29 cellular contexts compared by ENCODE assay signal in the genomic region with DNA sequence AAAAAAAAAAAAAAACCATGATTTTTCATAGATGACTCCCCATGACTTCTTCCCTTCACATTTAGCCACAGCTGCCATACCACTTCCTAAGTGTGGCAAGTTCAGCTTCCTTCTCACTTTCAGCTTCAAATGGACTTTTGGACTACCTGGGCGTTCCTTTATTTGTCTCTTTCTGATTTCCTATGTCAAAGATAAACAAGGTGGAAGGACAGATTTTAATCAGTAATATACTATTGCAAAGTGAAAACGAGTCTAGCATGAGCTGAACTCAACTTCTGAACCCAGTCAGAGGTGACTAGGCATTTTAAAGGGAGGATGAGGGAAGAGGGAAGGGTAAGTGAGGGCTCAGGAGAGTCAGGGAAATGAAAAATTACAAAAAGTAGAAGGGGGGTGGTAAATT. TPM values are rescaled to one million over a fixed set of nuclear protein-coding genes. Genes with fewer than 3 reads are reported as not detected.
DNase-seq lines count a peak whose midpoint lies in the region; ATAC-seq and TF ChIP-seq lines count a peak whose summit lies in the region.
"Had no signal": no experiment of that assay in that cellular context is flagged by ENCODE, and none has a peak within 500 bp of the region (broad histone marks: within the 10 kb centered on the region; RNA-seq: fewer than 3 reads in every experiment).

No MANE protein-coding gene starts in this region.

- no peak for TF ChIP-seq CTCF in right lobe of liver (IDR thresholded peaks at IDR 0.05)

- WGBS in right lobe of liver (ENCODE audit: insufficient coverage, low coverage, low lambda C conversion rate, missing lambda C conversion rate) = 6% methylated on average over 2 of the region's 2 CpGs

- in situ Hi-C loops in KBM-7 (cut with MboI; ENCODE audit: low pct_unique_long_range_greater_than_20kb, low sequenced_read_pairs) = no loop called here

- no peak for TF ChIP-seq POLR2A in right lobe of liver (IDR thresholded peaks at IDR 0.05)
- TF ChIP-seq POLR2A in GM18505 (IDR thresholded peaks at IDR 0.05; ENCODE audit: borderline replicate concordance, extremely low read depth, insufficient read depth, insufficient read length) = no peak

- DNase-seq in AML-193 (lab: John Stamatoyannopoulos, UW) (peak; percentile 59 to 61), KBM-7 (peak; percentile 39), SKM-1 treated with dmso at 0.1 percent for 144 hours (lab: John Stamatoyannopoulos, UW; ENCODE audit: unreplicated experiment) (peak; percentile 81), right lobe of liver (peak in 1 of 3 donors; percentile 57), putamen (ENCODE audit: low spot score) (no peak), cerebellar nuclear complex (lab: John Stamatoyannopoulos, UW) (no peak), hippocampal formation (lab: John Stamatoyannopoulos, UW) (no peak)
- DNase-seq: activated CD4-positive, alpha-beta T cell treated with anti-CD3 and anti-CD28 coated beads, Interleukin-2, amount 50 U/mL, for 1 hour; activated effector memory CD4-positive, alpha-beta T cell treated with Interleukin-2 at 50 U/mL for 16 hours; activated naive CD8-positive, alpha-beta T cell treated with anti-CD3 and anti-CD28 coated beads, Interleukin-2, amount 50 U/mL, for 24 hours; body of pancreas; C1 segment of cervical spinal cord; effector memory CD8-positive, alpha-beta T cell; gastrocnemius medialis; H9; kidney; NCI-H187; NCI-H2227 treated with DMSO at 0.1 percent for 48 hours; NCI-H82; retina; SJCRH30; stimulated activated CD4-positive, alpha-beta T cell treated with anti-CD3 and anti-CD28 coated beads, Interleukin-4, amount 100 ng/mL, for 4 hours; stimulated activated naive CD8-positive, alpha-beta T cell treated with anti-CD3 and anti-CD28 coated beads, Interleukin-15, Interleukin-2, amounts not matched to agents 100 U/mL and 50 U/mL, for 24 hours; T-helper 2 cell; tibial artery; WERI-Rb-1 had no signal

- H3K27me3 ChIP-seq in right lobe of liver = no peaks in the 10 kb centered on the region
- H3K27me3 ChIP-seq: body of pancreas, gastrocnemius medialis, SJCRH30 had no signal

- no peaks in the 10 kb centered on the region for H3K9me3 ChIP-seq in right lobe of liver
- H3K9me3 ChIP-seq: body of pancreas, esophagus muscularis mucosa, gastrocnemius medialis, tibial artery had no signal

- H3K36me3 ChIP-seq in right lobe of liver = no peaks in the 10 kb centered on the region
- H3K36me3 ChIP-seq: esophagus muscularis mucosa, gastrocnemius medialis, SJCRH30, tibial artery, WERI-Rb-1 had no signal

- peaks cover 0 to 35% (median 10%) of the 10 kb centered on the region in 4 donors for H3K4me1 ChIP-seq in right lobe of liver
- H3K4me1 ChIP-seq: body of pancreas, esophagus muscularis mucosa, gastrocnemius medialis, SJCRH30, tibial artery had no signal

- intact Hi-C loops in right lobe of liver (cut with DNase I) = no loop called here

- H3K4me3 ChIP-seq in right lobe of liver = no peak overlapping the region
- H3K4me3 ChIP-seq: body of pancreas, esophagus muscularis mucosa, gastrocnemius medialis, SJCRH30, tibial artery had no signal

- H3K27ac ChIP-seq in right lobe of liver = peak overlapping the region; percentile 16 to 78 (median 61)
- H3K27ac ChIP-seq: body of pancreas, esophagus muscularis mucosa, gastrocnemius medialis, SJCRH30, tibial artery, WERI-Rb-1 had no signal

- ATAC-seq in right lobe of liver = peak; percentile 76 to 85 (median 82)
- no peak for ATAC-seq in GM18505 (IDR thresholded peaks at IDR 0.05; ENCODE audit: unreplicated experiment)
- ATAC-seq: activated naive CD8-positive, alpha-beta T cell treated with anti-CD3 and anti-CD28 coated beads, Interleukin-2, amount 50 U/mL, for 24 hours; body of pancreas; effector memory CD8-positive, alpha-beta T cell; gastrocnemius medialis; Panc1; stimulated activated naive CD8-positive, alpha-beta T cell treated with anti-CD3 and anti-CD28 coated beads, Interleukin-15, Interleukin-2, amounts not matched to agents 100 U/mL and 50 U/mL, for 24 hours had no signal

RNA-seq across cellular contexts. Expression of gene SCCPDH, which starts 14.4 kb away (rescaled TPM):
- total RNA-seq in right lobe of liver = 100 to 1,000 TPM in 1 of 6 experiments, 10 to 100 TPM in 5; 80.3 to 125 (median 85.3) TPM

Comparison
In these comparisons a context has a peak if more than half of its experiments do, and no peak if none do; other contexts are left out.
1. DNase-seq: peak in AML-193 (2 of 2), KBM-7 (single experiment) and SKM-1 treated with dmso at 0.1 percent for 144 hours (single experiment); none in putamen (single experiment), cerebellar nuclear complex (0 of 2) and hippocampal formation (0 of 2).